ENCODE assay signal across 8 cellular contexts in genomic region chr6:111711989-111712388, GRCh38.
DNase-seq lines count a peak whose midpoint lies in the region; ATAC-seq lines count a peak whose summit lies in the region.

No MANE protein-coding gene starts in this region.

- H3K9me3 ChIP-seq in right cardiac atrium (ENCODE audit: control insufficient read depth, low read length), result no peaks in the 10 kb centered on the region

- H3K4me3 Mint-ChIP-seq in activated CD4-positive, alpha-beta T cell treated with anti-CD3 and anti-CD28 coated beads, Interleukin-2, amount 10 ng/mL, durations not matched to agents 24 days and 14 days, result no peak overlapping the region
- no peak overlapping the region for H3K4me3 Mint-ChIP-seq in activated CD8-positive, alpha-beta T cell treated with anti-CD3 and anti-CD28 coated beads, Interleukin-2, amount 10 ng/mL, durations not matched to agents 7 days and 5 days
- H3K4me3 Mint-ChIP-seq in stimulated activated effector memory CD8-positive, alpha-beta T cell treated with anti-CD3 and anti-CD28 coated beads, Interleukin-12 subunit alpha, Interleukin-12 subunit beta, amount 100 ng/mL, for 72 hours, result no peak overlapping the region
- no peak overlapping the region for H3K4me3 Mint-ChIP-seq in stimulated activated memory B cell treated with anti-CD40 and anti-IgM and Interleukin-4, amounts not matched to agents 10 μg/mL and 1 μg/mL and 100 μg/mL, for 72 hours

- H3K27me3 Mint-ChIP-seq in activated CD4-positive, alpha-beta T cell treated with anti-CD3 and anti-CD28 coated beads, Interleukin-2, amount 10 ng/mL, durations not matched to agents 24 days and 14 days, result no peaks in the 10 kb centered on the region
- H3K27me3 Mint-ChIP-seq in activated CD8-positive, alpha-beta T cell treated with anti-CD3 and anti-CD28 coated beads, Interleukin-2, amount 10 ng/mL, durations not matched to agents 7 days and 5 days (ENCODE audit: low read depth), result no peaks in the 10 kb centered on the region
- no peaks in the 10 kb centered on the region for H3K27me3 Mint-ChIP-seq in stimulated activated memory B cell treated with anti-CD40 and anti-IgM and Interleukin-4, amounts not matched to agents 10 μg/mL and 1 μg/mL and 100 μg/mL, for 72 hours

- H3K27ac Mint-ChIP-seq in activated CD4-positive, alpha-beta T cell treated with anti-CD3 and anti-CD28 coated beads, Interleukin-2, amount 10 ng/mL, durations not matched to agents 24 days and 14 days, result peak overlapping the region; percentile 31
- peak overlapping the region; percentile 50 for H3K27ac Mint-ChIP-seq in activated CD8-positive, alpha-beta T cell treated with anti-CD3 and anti-CD28 coated beads, Interleukin-2, amount 10 ng/mL, durations not matched to agents 7 days and 5 days
- H3K27ac Mint-ChIP-seq in stimulated activated effector memory CD8-positive, alpha-beta T cell treated with anti-CD3 and anti-CD28 coated beads, Interleukin-12 subunit alpha, Interleukin-12 subunit beta, amount 100 ng/mL, for 72 hours, result peak overlapping the region; percentile 85
- H3K27ac Mint-ChIP-seq in stimulated activated memory B cell treated with anti-CD40 and anti-IgM and Interleukin-4, amounts not matched to agents 10 μg/mL and 1 μg/mL and 100 μg/mL, for 72 hours, result no peak overlapping the region

- no peak for ATAC-seq in activated CD8-positive, alpha-beta T cell treated with anti-CD3 and anti-CD28 coated beads, Interleukin-2, amount 10 ng/mL, durations not matched to agents 7 days and 5 days
- ATAC-seq in right cardiac atrium, result peak in 1 of 2 donors; percentile 4
- no peak for ATAC-seq in stimulated activated effector memory CD8-positive, alpha-beta T cell treated with anti-CD3 and anti-CD28 coated beads, Interleukin-12 subunit alpha, Interleukin-12 subunit beta, amount 100 ng/mL, for 72 hours
- ATAC-seq in stimulated activated memory B cell treated with anti-CD40 and anti-IgM and Interleukin-4, amounts not matched to agents 10 μg/mL and 1 μg/mL and 100 μg/mL, for 72 hours, result no peak
- no peak for ATAC-seq in HG03045 (IDR thresholded peaks at IDR 0.05; ENCODE audit: unreplicated experiment)

- peak overlapping the region; percentile 9 for H3K27ac ChIP-seq in right cardiac atrium (ENCODE audit: low read length)

- POLR2A ChIA-PET in activated CD8-positive, alpha-beta T cell treated with anti-CD3 and anti-CD28 coated beads, Interleukin-2, amount 10 ng/mL, durations not matched to agents 7 days and 5 days (lab: Charles Lee), result interaction anchor here (1.2 kb wide), 1 partner anchor 153 kb away, joined by 3 read pairs; no protein-coding TSS in a partner anchor

- CTCF ChIA-PET in activated CD8-positive, alpha-beta T cell treated with anti-CD3 and anti-CD28 coated beads, Interleukin-2, amount 10 ng/mL, durations not matched to agents 7 days and 5 days (lab: Charles Lee), result interaction anchor here (0.6 to 1.5 kb wide), 5 partner anchors 11 to 453 kb away, joined by 3 to 7 read pairs (median 4); a partner anchor contains a TSS

- 55% methylated on average over 9 of the region's 9 CpGs for WGBS in right cardiac atrium

- H3K36me3 Mint-ChIP-seq in activated CD4-positive, alpha-beta T cell treated with anti-CD3 and anti-CD28 coated beads, Interleukin-2, amount 10 ng/mL, durations not matched to agents 24 days and 14 days (ENCODE audit: low read depth), result peaks cover 80% of the 10 kb centered on the region
- peaks cover 66% of the 10 kb centered on the region for H3K36me3 Mint-ChIP-seq in activated CD8-positive, alpha-beta T cell treated with anti-CD3 and anti-CD28 coated beads, Interleukin-2, amount 10 ng/mL, durations not matched to agents 7 days and 5 days (ENCODE audit: low read depth)
- H3K36me3 Mint-ChIP-seq in stimulated activated effector memory CD8-positive, alpha-beta T cell treated with anti-CD3 and anti-CD28 coated beads, Interleukin-12 subunit alpha, Interleukin-12 subunit beta, amount 100 ng/mL, for 72 hours, result peaks cover 99% of the 10 kb centered on the region
- peaks cover 36% of the 10 kb centered on the region for H3K36me3 Mint-ChIP-seq in stimulated activated memory B cell treated with anti-CD40 and anti-IgM and Interleukin-4, amounts not matched to agents 10 μg/mL and 1 μg/mL and 100 μg/mL, for 72 hours

- H3K4me1 Mint-ChIP-seq in activated CD4-positive, alpha-beta T cell treated with anti-CD3 and anti-CD28 coated beads, Interleukin-2, amount 10 ng/mL, durations not matched to agents 24 days and 14 days, result peaks cover 69% of the 10 kb centered on the region
- H3K4me1 Mint-ChIP-seq in activated CD8-positive, alpha-beta T cell treated with anti-CD3 and anti-CD28 coated beads, Interleukin-2, amount 10 ng/mL, durations not matched to agents 7 days and 5 days (ENCODE audit: low read depth), result peaks cover 48% of the 10 kb centered on the region
- peaks cover 70% of the 10 kb centered on the region for H3K4me1 Mint-ChIP-seq in stimulated activated effector memory CD8-positive, alpha-beta T cell treated with anti-CD3 and anti-CD28 coated beads, Interleukin-12 subunit alpha, Interleukin-12 subunit beta, amount 100 ng/mL, for 72 hours
- H3K4me1 Mint-ChIP-seq in stimulated activated memory B cell treated with anti-CD40 and anti-IgM and Interleukin-4, amounts not matched to agents 10 μg/mL and 1 μg/mL and 100 μg/mL, for 72 hours, result no peaks in the 10 kb centered on the region

- no peaks in the 10 kb centered on the region for H3K9me3 Mint-ChIP-seq in activated CD4-positive, alpha-beta T cell treated with anti-CD3 and anti-CD28 coated beads, Interleukin-2, amount 10 ng/mL, durations not matched to agents 24 days and 14 days
- H3K9me3 Mint-ChIP-seq in activated CD8-positive, alpha-beta T cell treated with anti-CD3 and anti-CD28 coated beads, Interleukin-2, amount 10 ng/mL, durations not matched to agents 7 days and 5 days (ENCODE audit: insufficient read depth), result no peaks in the 10 kb centered on the region
- no peaks in the 10 kb centered on the region for H3K9me3 Mint-ChIP-seq in stimulated activated effector memory CD8-positive, alpha-beta T cell treated with anti-CD3 and anti-CD28 coated beads, Interleukin-12 subunit alpha, Interleukin-12 subunit beta, amount 100 ng/mL, for 72 hours
- no peaks in the 10 kb centered on the region for H3K9me3 Mint-ChIP-seq in stimulated activated memory B cell treated with anti-CD40 and anti-IgM and Interleukin-4, amounts not matched to agents 10 μg/mL and 1 μg/mL and 100 μg/mL, for 72 hours

- intact Hi-C loops in activated CD4-positive, alpha-beta T cell treated with anti-CD3 and anti-CD28 coated beads, Interleukin-2, amount 10 ng/mL, durations not matched to agents 24 days and 14 days (cut with micrococcal nuclease), result loop anchor here (2.0 kb wide), 3 partner anchors 93 to 453 kb away; no protein-coding TSS in a partner anchor
- intact Hi-C loops in right cardiac atrium (cut with DNase I) (loop anchor here in 3 of 4 donors (2.0 to 10.0 kb wide), 4 partner anchors 63 to 333 kb away; no protein-coding TSS in a partner anchor), posterior vena cava (cut with DNase I) (loop anchor here (5.0 to 10.0 kb wide), 4 partner anchors 163 to 333 kb away; partner anchors contain the start of gene FYN (in 2 of the 2))

- no peak for DNase-seq in activated CD4-positive, alpha-beta T cell treated with anti-CD3 and anti-CD28 coated beads, Interleukin-2, amount 10 ng/mL, durations not matched to agents 24 days and 14 days
- no peak for DNase-seq in activated CD4-positive, alpha-beta T cell treated with anti-CD3 and anti-CD28 coated beads, Interleukin-2, amount 50 U/mL, for 1 hour
- no peak for DNase-seq in activated CD8-positive, alpha-beta T cell treated with anti-CD3 and anti-CD28 coated beads, Interleukin-2, amount 10 ng/mL, durations not matched to agents 7 days and 5 days
- no peak for DNase-seq in right cardiac atrium
- DNase-seq in stimulated activated effector memory CD8-positive, alpha-beta T cell treated with anti-CD3 and anti-CD28 coated beads, Interleukin-12 subunit alpha, Interleukin-12 subunit beta, amount 100 ng/mL, for 72 hours (ENCODE audit: low spot score in 2 of 2), result no peak
- no peak for DNase-seq in posterior vena cava (ENCODE audit: low spot score)

- peaks cover 8% of the 10 kb centered on the region for H3K4me1 ChIP-seq in right cardiac atrium (ENCODE audit: control insufficient read depth, insufficient read depth, low read length)

- H3K27me3 ChIP-seq in right cardiac atrium (ENCODE audit: control insufficient read depth, insufficient read depth), result no peaks in the 10 kb centered on the region

- H3K4me3 ChIP-seq in right cardiac atrium (ENCODE audit: low read length), result no peak overlapping the region
